9 cellular contexts compared by ENCODE assay signal in genomic region chr3:129015388-129016105, GRCh38. TPM values are rescaled to one million over a fixed set of nuclear protein-coding genes. Genes with fewer than 3 reads are reported as not detected.
DNase-seq lines count a peak whose midpoint lies in the region; ATAC-seq and TF ChIP-seq lines count a peak whose summit lies in the region.
"Had no signal": no experiment of that assay in that cellular context is flagged by ENCODE, and none has a peak within 500 bp of the region (broad histone marks: within the 10 kb centered on the region; RNA-seq: fewer than 3 reads in every experiment).

No MANE protein-coding gene starts in this region.

- H3K4me3 ChIP-seq in Peyer's patch = peak overlapping the region in 1 of 4 donors; percentile 9
- peak overlapping the region; percentile 41 for H3K4me3 ChIP-seq in naive thymus-derived CD4-positive, alpha-beta T cell (ENCODE audit: low read length)

- H3K36me3 ChIP-seq in Peyer's patch = no peaks in the 10 kb centered on the region
- H3K36me3 ChIP-seq in naive thymus-derived CD4-positive, alpha-beta T cell (ENCODE audit: control insufficient read depth in 2 of 3, insufficient read depth in 3 of 3, low read length in 3 of 3) = no peaks in the 10 kb centered on the region

- H3K27ac ChIP-seq in Peyer's patch (peak overlapping the region; percentile 51 to 72 (median 70)), angular gyrus (ENCODE audit: low read depth, low read length) (peak overlapping the region; percentile 50)
- peak overlapping the region; percentile 75 for H3K27ac ChIP-seq in naive thymus-derived CD4-positive, alpha-beta T cell (ENCODE audit: low read depth, low read length)

- no peak for TF ChIP-seq CTCF in Peyer's patch (IDR thresholded peaks at IDR 0.05)
- no peak for TF ChIP-seq CTCF in GM20000 (IDR thresholded peaks at IDR 0.05; ENCODE audit: extremely low read depth, missing control alignments)

- peak overlapping the region; percentile 68 to 87 (median 84) for H3K4me3 Mint-ChIP-seq in naive thymus-derived CD4-positive, alpha-beta T cell

- H3K9me3 ChIP-seq in Peyer's patch = no peaks in the 10 kb centered on the region
- no peaks in the 10 kb centered on the region for H3K9me3 ChIP-seq in naive thymus-derived CD4-positive, alpha-beta T cell (ENCODE audit: control insufficient read depth in 2 of 3, low read length in 3 of 3)

- peaks cover 0 to 4% (median 0%) of the 10 kb centered on the region in 11 donors for H3K9me3 Mint-ChIP-seq in naive thymus-derived CD4-positive, alpha-beta T cell

- peaks cover 0 to 20% (median 16%) of the 10 kb centered on the region in 4 donors for H3K4me1 ChIP-seq in Peyer's patch
- H3K4me1 ChIP-seq in naive thymus-derived CD4-positive, alpha-beta T cell (ENCODE audit: control insufficient read depth in 2 of 2, insufficient read depth in 2 of 2, low read length in 2 of 2) = peaks cover 26 to 33% of the 10 kb centered on the region in 2 donors

- H3K27me3 ChIP-seq in Peyer's patch = no peaks in the 10 kb centered on the region
- H3K27me3 ChIP-seq in naive thymus-derived CD4-positive, alpha-beta T cell (ENCODE audit: control insufficient read depth in 2 of 2, insufficient read depth in 2 of 2, low read length in 2 of 2) = no peaks in the 10 kb centered on the region

- peak; percentile 37 for DNase-seq in A172 (ENCODE audit: low spot score)
- DNase-seq in Peyer's patch = peak; percentile 53 to 74 (median 57)
- peak in 7 of 9 donors; percentile 37 to 58 (median 49) for DNase-seq in naive thymus-derived CD4-positive, alpha-beta T cell
- DNase-seq in cerebellar nuclear complex (lab: John Stamatoyannopoulos, UW) = no peak
- DNase-seq in GM20000 (ENCODE audit: low spot score) = no peak

- H3K27me3 Mint-ChIP-seq in naive thymus-derived CD4-positive, alpha-beta T cell = no peaks in the 10 kb centered on the region

- peak; percentile 62 for ATAC-seq in naive thymus-derived CD4-positive, alpha-beta T cell
- no peak for ATAC-seq in HG03378 (IDR thresholded peaks at IDR 0.05; ENCODE audit: unreplicated experiment)
- no peak for ATAC-seq in GM21390 (IDR thresholded peaks at IDR 0.05; ENCODE audit: unreplicated experiment)

- no peaks in the 10 kb centered on the region for H3K36me3 Mint-ChIP-seq in naive thymus-derived CD4-positive, alpha-beta T cell

- H3K4me1 Mint-ChIP-seq in naive thymus-derived CD4-positive, alpha-beta T cell = peaks cover 31 to 66% (median 48%) of the 10 kb centered on the region in 7 donors

- H3K27ac Mint-ChIP-seq in naive thymus-derived CD4-positive, alpha-beta T cell = peak overlapping the region; percentile 90 to 100 (median 97)

- POLR2A ChIA-PET in naive thymus-derived CD4-positive, alpha-beta T cell (lab: Charles Lee) = interaction anchor here (0.7 to 12.0 kb wide), 23 partner anchors 8 to 301 kb away, joined by 3 to 236 read pairs (median 5); partner anchors contain the start of genes ACAD9, CFAP92, CNBP and COPG1

- TF ChIP-seq POLR2A in Peyer's patch (IDR thresholded peaks at IDR 0.05) = no peak

- CTCF ChIA-PET in naive thymus-derived CD4-positive, alpha-beta T cell (lab: Charles Lee) = interaction anchor here (0.6 to 6.8 kb wide), 23 partner anchors 10 to 230 kb away, joined by 3 to 117 read pairs (median 6); partner anchors contain the start of genes CFAP92 and RAB43

- intact Hi-C loops in naive thymus-derived CD4-positive, alpha-beta T cell (cut with micrococcal nuclease) = loop anchor here (1.0 to 2.0 kb wide), 8 partner anchors 11 to 230 kb away; partner anchors contain the start of gene CFAP92 (in 2 of the 2)

RNA-seq across cellular contexts. Expression of gene EFCC1, which starts 14.4 kb away (rescaled TPM):
- 0.22 and 0.29 TPM in 2 replicates for total RNA-seq in A172 (2014; rRNA removed; shearing (Covaris generic))
- total RNA-seq in Peyer's patch = 10 to 100 TPM in 1 of 4 donors, 1 to 10 TPM in 3; 3.3 to 40.4 (median 4.0) TPM
- under 1 TPM in 4 of 5 experiments, not detected in 1; 0.07 to 0.24 (median 0.18) TPM for total RNA-seq in naive thymus-derived CD4-positive, alpha-beta T cell
- polyA plus RNA-seq in naive thymus-derived CD4-positive, alpha-beta T cell = under 1 TPM; 0.24 to 0.27 TPM
- polyA plus RNA-seq: BJ had no signal

RNA-seq across cellular contexts. Expression of gene CFAP92, which starts 21.7 kb away (rescaled TPM):
- 0.34 and 0.53 TPM in 2 replicates for total RNA-seq in A172 (2014; rRNA removed; shearing (Covaris generic))
- 1 to 10 TPM in 3 of 4 donors, not detected in 1; 1.5 to 2.4 (median 1.7) TPM for total RNA-seq in Peyer's patch
- total RNA-seq in naive thymus-derived CD4-positive, alpha-beta T cell = 1 to 10 TPM in 2 of 5 experiments, under 1 TPM in 3; 0.10 to 1.4 (median 0.46) TPM
- under 1 TPM; 0.20 to 0.89 TPM for polyA plus RNA-seq in naive thymus-derived CD4-positive, alpha-beta T cell
- polyA plus RNA-seq: BJ had no signal

RNA-seq across cellular contexts. Expression of gene GP9, which starts 45.0 kb away (rescaled TPM):
- total RNA-seq in A172 (2014; rRNA removed; shearing (Covaris generic)) = not detected in 2 replicates
- not detected for total RNA-seq in Peyer's patch
- total RNA-seq in naive thymus-derived CD4-positive, alpha-beta T cell = 1 to 10 TPM in 1 of 5 experiments, not detected in 4; 2.5 TPM
- not detected for polyA plus RNA-seq in naive thymus-derived CD4-positive, alpha-beta T cell
- polyA plus RNA-seq: BJ had no signal

Comparison
In these comparisons a context has a peak if more than half of its experiments do, and no peak if none do; other contexts are left out.
1. DNase-seq: peak in A172 (single experiment), Peyer's patch (3 of 3) and naive thymus-derived CD4-positive, alpha-beta T cell (7 of 9); none in cerebellar nuclear complex (0 of 2) and GM20000 (single experiment).
2. Peak in every context shown above with its lines, with median percentiles within 50 percentile points of each other: H3K27ac ChIP-seq.